24 cellular contexts compared by ENCODE assay signal in genomic region chr17:41657164-41657754, GRCh38. TPM values are rescaled to one million over a fixed set of nuclear protein-coding genes. Genes with fewer than 3 reads are reported as not detected.
A peak's percentile ranks its signal among the peaks of the same experiment; 100 is the strongest.
DNase-seq lines count a peak whose midpoint lies in the region; ATAC-seq and TF ChIP-seq lines count a peak whose summit lies in the region.
"Had no signal": no experiment of that assay in that cellular context is flagged by ENCODE, and none has a peak within 500 bp of the region (broad histone marks: within the 10 kb centered on the region; RNA-seq: fewer than 3 reads in every experiment).

No MANE protein-coding gene starts in this region.

- H3K9me3 ChIP-seq in osteoblast (ENCODE audit: low read depth, low read length), result no peaks in the 10 kb centered on the region
- H3K9me3 ChIP-seq in vagina, result no peaks in the 10 kb centered on the region
- H3K9me3 ChIP-seq: body of pancreas, heart left ventricle, SJCRH30, uterus had no signal

- no peak overlapping the region for H3K4me3 Mint-ChIP-seq in activated T-helper 2 cell treated with anti-CD3 and anti-CD28 coated beads, Interferon-gamma antibody, Interleukin-2, Interleukin-4, amounts not matched to agents 10 μg/mL and 5 μg/mL and 100 μg/mL, durations not matched to agents 14 hours and 24 hours and 36 hours (ENCODE audit: low read depth)
- no peak overlapping the region for H3K4me3 Mint-ChIP-seq in stimulated activated naive CD8-positive, alpha-beta T cell treated with anti-CD3 and anti-CD28 coated beads, Interleukin-15, amount 100 ng/mL, for 72 hours
- H3K4me3 Mint-ChIP-seq in activated T-helper 1 cell treated with anti-CD3 and anti-CD28 coated beads, Interleukin-12 subunit alpha, Interleukin-12 subunit beta, Interleukin-2, Interleukin-4 antibody, amounts not matched to agents 30 ng/mL and 10 ng/mL and 1 ng/mL, durations not matched to agents 14 hours and 24 hours and 36 hours, result no peak overlapping the region
- H3K4me3 Mint-ChIP-seq: activated naive CD8-positive, alpha-beta T cell treated with anti-CD3 and anti-CD28 coated beads for 36 hours; CD4-positive, alpha-beta T cell; stimulated activated naive CD8-positive, alpha-beta T cell treated with anti-CD3 and anti-CD28 coated beads, Interleukin-15, Interleukin-2, amounts not matched to agents 100 ng/mL and 50 ng/mL, for 24 hours had no signal

- H3K4me2 ChIP-seq in osteoblast (ENCODE audit: insufficient read depth, low read length), result no peak overlapping the region

- no peaks in the 10 kb centered on the region for H3K79me2 ChIP-seq in osteoblast (ENCODE audit: insufficient read depth, low read length)

- H3K9me3 Mint-ChIP-seq in activated T-helper 2 cell treated with anti-CD3 and anti-CD28 coated beads, Interferon-gamma antibody, Interleukin-2, Interleukin-4, amounts not matched to agents 10 μg/mL and 5 μg/mL and 100 μg/mL, durations not matched to agents 14 hours and 24 hours and 36 hours, result no peaks in the 10 kb centered on the region
- no peaks in the 10 kb centered on the region for H3K9me3 Mint-ChIP-seq in stimulated activated naive CD8-positive, alpha-beta T cell treated with anti-CD3 and anti-CD28 coated beads, Interleukin-15, amount 100 ng/mL, for 72 hours
- H3K9me3 Mint-ChIP-seq in activated T-helper 1 cell treated with anti-CD3 and anti-CD28 coated beads, Interleukin-12 subunit alpha, Interleukin-12 subunit beta, Interleukin-2, Interleukin-4 antibody, amounts not matched to agents 30 ng/mL and 10 ng/mL and 1 ng/mL, durations not matched to agents 14 hours and 24 hours and 36 hours, result no peaks in the 10 kb centered on the region
- H3K9me3 Mint-ChIP-seq: activated naive CD8-positive, alpha-beta T cell treated with anti-CD3 and anti-CD28 coated beads for 36 hours; CD4-positive, alpha-beta T cell; stimulated activated naive CD8-positive, alpha-beta T cell treated with anti-CD3 and anti-CD28 coated beads, Interleukin-15, Interleukin-2, amounts not matched to agents 100 ng/mL and 50 ng/mL, for 24 hours had no signal

- no peaks in the 10 kb centered on the region for H3K27me3 Mint-ChIP-seq in activated T-helper 2 cell treated with anti-CD3 and anti-CD28 coated beads, Interferon-gamma antibody, Interleukin-2, Interleukin-4, amounts not matched to agents 10 μg/mL and 5 μg/mL and 100 μg/mL, durations not matched to agents 14 hours and 24 hours and 36 hours (ENCODE audit: low read depth)
- H3K27me3 Mint-ChIP-seq in stimulated activated naive CD8-positive, alpha-beta T cell treated with anti-CD3 and anti-CD28 coated beads, Interleukin-15, amount 100 ng/mL, for 72 hours, result peaks cover 6% of the 10 kb centered on the region
- peaks cover 4% of the 10 kb centered on the region for H3K27me3 Mint-ChIP-seq in activated T-helper 1 cell treated with anti-CD3 and anti-CD28 coated beads, Interleukin-12 subunit alpha, Interleukin-12 subunit beta, Interleukin-2, Interleukin-4 antibody, amounts not matched to agents 30 ng/mL and 10 ng/mL and 1 ng/mL, durations not matched to agents 14 hours and 24 hours and 36 hours (ENCODE audit: insufficient read depth)
- H3K27me3 Mint-ChIP-seq: activated naive CD8-positive, alpha-beta T cell treated with anti-CD3 and anti-CD28 coated beads for 36 hours; CD4-positive, alpha-beta T cell; stimulated activated naive CD8-positive, alpha-beta T cell treated with anti-CD3 and anti-CD28 coated beads, Interleukin-15, Interleukin-2, amounts not matched to agents 100 ng/mL and 50 ng/mL, for 24 hours had no signal

- intact Hi-C loops in activated T-helper 2 cell treated with anti-CD3 and anti-CD28 coated beads, Interferon-gamma antibody, Interleukin-2, Interleukin-4, amounts not matched to agents 10 μg/mL and 5 μg/mL and 100 μg/mL, durations not matched to agents 14 hours and 24 hours and 36 hours (cut with micrococcal nuclease), result no loop called here
- intact Hi-C loops in vagina (cut with DNase I), result loop anchor here (10.0 kb wide), 1 partner anchor 852 kb away; no protein-coding TSS in a partner anchor
- intact Hi-C loops in activated T-helper 1 cell treated with anti-CD3 and anti-CD28 coated beads, Interleukin-12 subunit alpha, Interleukin-12 subunit beta, Interleukin-2, Interleukin-4 antibody, amounts not matched to agents 30 ng/mL and 10 ng/mL and 1 ng/mL, durations not matched to agents 14 hours and 24 hours and 36 hours (cut with micrococcal nuclease), result no loop called here

- H3K36me3 ChIP-seq in osteoblast (ENCODE audit: insufficient read depth, low read length), result no peaks in the 10 kb centered on the region
- H3K36me3 ChIP-seq in vagina, result no peaks in the 10 kb centered on the region
- H3K36me3 ChIP-seq: heart left ventricle, SJCRH30, uterus had no signal

- peak overlapping the region; percentile 97 for H3K27ac ChIP-seq in foreskin keratinocyte
- no peak overlapping the region for H3K27ac ChIP-seq in osteoblast (ENCODE audit: low read depth, low read length)
- peak overlapping the region; percentile 85 for H3K27ac ChIP-seq in vagina
- H3K27ac ChIP-seq: heart left ventricle, SJCRH30, uterus had no signal

- no peak overlapping the region for H2AFZ ChIP-seq in osteoblast (ENCODE audit: low read length)

- no peak for ATAC-seq in foreskin keratinocyte
- ATAC-seq in stimulated activated naive CD8-positive, alpha-beta T cell treated with anti-CD3 and anti-CD28 coated beads, Interleukin-15, amount 100 ng/mL, for 72 hours, result no peak
- ATAC-seq: body of pancreas, heart left ventricle, left ventricle myocardium superior, PC-3 had no signal

- DNase-seq in activated T-helper 2 cell treated with anti-CD3 and anti-CD28 coated beads, Interferon-gamma antibody, Interleukin-2, Interleukin-4, amounts not matched to agents 10 μg/mL and 5 μg/mL and 100 μg/mL, durations not matched to agents 14 hours and 24 hours and 36 hours (ENCODE audit: low spot score), result no peak
- DNase-seq in foreskin keratinocyte (no peak), osteoblast (ENCODE audit: insufficient read length, low spot score, missing footprints) (peak; percentile 59), vagina (ENCODE audit: extremely low spot score in 2 of 2) (no peak), anterior cingulate cortex (lab: John Stamatoyannopoulos, UW) (no peak)
- DNase-seq in stimulated activated naive CD8-positive, alpha-beta T cell treated with anti-CD3 and anti-CD28 coated beads, Interleukin-15, amount 100 ng/mL, for 72 hours, result no peak
- DNase-seq in activated T-helper 1 cell treated with anti-CD3 and anti-CD28 coated beads, Interleukin-12 subunit alpha, Interleukin-12 subunit beta, Interleukin-2, Interleukin-4 antibody, amounts not matched to agents 30 ng/mL and 10 ng/mL and 1 ng/mL, durations not matched to agents 14 hours and 24 hours and 36 hours (ENCODE audit: low spot score), result no peak
- DNase-seq: activated CD4-positive, alpha-beta T cell treated with anti-CD3 and anti-CD28 coated beads for 48 hours; activated naive CD8-positive, alpha-beta T cell treated with anti-CD3 and anti-CD28 coated beads for 36 hours; body of pancreas; CD4-positive, alpha-beta T cell; GDM1; IMR-90; left ventricle myocardium superior; NCI-H1105; NCI-H2081; NCI-H446 treated with DMSO at 0.1 percent for 48 hours; nucleus accumbens; PC-3; SJCRH30; uterus had no signal

- TF ChIP-seq CTCF in foreskin keratinocyte (conservative IDR thresholded peaks at IDR 0.05) (no peak), osteoblast (IDR thresholded peaks at IDR 0.05; ENCODE audit: extremely low read depth, low read depth, low read length) (no peak), vagina (IDR thresholded peaks at IDR 0.05) (no peak)

- H3K4me1 ChIP-seq in foreskin keratinocyte (peaks cover 27% of the 10 kb centered on the region), osteoblast (ENCODE audit: insufficient read depth, low read length) (no peaks in the 10 kb centered on the region), vagina (peaks cover 57% of the 10 kb centered on the region)
- H3K4me1 ChIP-seq: heart left ventricle, SJCRH30, uterus had no signal

- H3K4me3 ChIP-seq in osteoblast (ENCODE audit: insufficient read depth, low read length) (no peak overlapping the region), vagina (no peak overlapping the region)
- H3K4me3 ChIP-seq: body of pancreas, heart left ventricle, SJCRH30, uterus had no signal

- no peaks in the 10 kb centered on the region for H3K4me1 Mint-ChIP-seq in activated T-helper 2 cell treated with anti-CD3 and anti-CD28 coated beads, Interferon-gamma antibody, Interleukin-2, Interleukin-4, amounts not matched to agents 10 μg/mL and 5 μg/mL and 100 μg/mL, durations not matched to agents 14 hours and 24 hours and 36 hours (ENCODE audit: low read depth)
- peaks cover 8% of the 10 kb centered on the region for H3K4me1 Mint-ChIP-seq in stimulated activated naive CD8-positive, alpha-beta T cell treated with anti-CD3 and anti-CD28 coated beads, Interleukin-15, amount 100 ng/mL, for 72 hours
- H3K4me1 Mint-ChIP-seq in activated T-helper 1 cell treated with anti-CD3 and anti-CD28 coated beads, Interleukin-12 subunit alpha, Interleukin-12 subunit beta, Interleukin-2, Interleukin-4 antibody, amounts not matched to agents 30 ng/mL and 10 ng/mL and 1 ng/mL, durations not matched to agents 14 hours and 24 hours and 36 hours (ENCODE audit: low read depth), result no peaks in the 10 kb centered on the region
- H3K4me1 Mint-ChIP-seq: activated naive CD8-positive, alpha-beta T cell treated with anti-CD3 and anti-CD28 coated beads for 36 hours had no signal

- no peaks in the 10 kb centered on the region for H3K27me3 ChIP-seq in foreskin keratinocyte
- H3K27me3 ChIP-seq in osteoblast (ENCODE audit: insufficient read depth, low read length), result no peaks in the 10 kb centered on the region
- no peaks in the 10 kb centered on the region for H3K27me3 ChIP-seq in vagina
- H3K27me3 ChIP-seq: body of pancreas, heart left ventricle, SJCRH30, uterus had no signal

- H3K36me3 Mint-ChIP-seq in activated T-helper 2 cell treated with anti-CD3 and anti-CD28 coated beads, Interferon-gamma antibody, Interleukin-2, Interleukin-4, amounts not matched to agents 10 μg/mL and 5 μg/mL and 100 μg/mL, durations not matched to agents 14 hours and 24 hours and 36 hours (ENCODE audit: low read depth), result no peaks in the 10 kb centered on the region
- no peaks in the 10 kb centered on the region for H3K36me3 Mint-ChIP-seq in activated T-helper 1 cell treated with anti-CD3 and anti-CD28 coated beads, Interleukin-12 subunit alpha, Interleukin-12 subunit beta, Interleukin-2, Interleukin-4 antibody, amounts not matched to agents 30 ng/mL and 10 ng/mL and 1 ng/mL, durations not matched to agents 14 hours and 24 hours and 36 hours (ENCODE audit: low read depth)
- H3K36me3 Mint-ChIP-seq: activated naive CD8-positive, alpha-beta T cell treated with anti-CD3 and anti-CD28 coated beads for 36 hours had no signal

- no peaks in the 10 kb centered on the region for H4K20me1 ChIP-seq in osteoblast (ENCODE audit: insufficient read depth, low read length)

- TF ChIP-seq POLR2A in vagina (IDR thresholded peaks at IDR 0.05), result no peak

- H3K27ac Mint-ChIP-seq in activated T-helper 2 cell treated with anti-CD3 and anti-CD28 coated beads, Interferon-gamma antibody, Interleukin-2, Interleukin-4, amounts not matched to agents 10 μg/mL and 5 μg/mL and 100 μg/mL, durations not matched to agents 14 hours and 24 hours and 36 hours, result peak overlapping the region; percentile 12
- no peak overlapping the region for H3K27ac Mint-ChIP-seq in stimulated activated naive CD8-positive, alpha-beta T cell treated with anti-CD3 and anti-CD28 coated beads, Interleukin-15, amount 100 ng/mL, for 72 hours
- H3K27ac Mint-ChIP-seq in activated T-helper 1 cell treated with anti-CD3 and anti-CD28 coated beads, Interleukin-12 subunit alpha, Interleukin-12 subunit beta, Interleukin-2, Interleukin-4 antibody, amounts not matched to agents 30 ng/mL and 10 ng/mL and 1 ng/mL, durations not matched to agents 14 hours and 24 hours and 36 hours, result no peak overlapping the region
- H3K27ac Mint-ChIP-seq: activated naive CD8-positive, alpha-beta T cell treated with anti-CD3 and anti-CD28 coated beads for 36 hours; CD4-positive, alpha-beta T cell; stimulated activated naive CD8-positive, alpha-beta T cell treated with anti-CD3 and anti-CD28 coated beads, Interleukin-15, Interleukin-2, amounts not matched to agents 100 ng/mL and 50 ng/mL, for 24 hours had no signal

RNA-seq across cellular contexts. Expression of gene EIF1, which starts 31.4 kb away (rescaled TPM):
- 779 and 785 TPM in 2 replicates for total RNA-seq in activated T-helper 2 cell treated with anti-CD3 and anti-CD28 coated beads, Interferon-gamma antibody, Interleukin-2, Interleukin-4, amounts not matched to agents 10 μg/mL and 5 μg/mL and 100 μg/mL, durations not matched to agents 14 hours and 24 hours and 36 hours
- total RNA-seq in foreskin keratinocyte (346 and 364 TPM in 2 replicates), osteoblast (94.5 and 101 TPM in 2 replicates), vagina (204 TPM)
- 1,004 and 1,032 TPM in 2 replicates for polyA plus RNA-seq in foreskin keratinocyte
- 876 and 893 TPM in 2 replicates for total RNA-seq in activated T-helper 1 cell treated with anti-CD3 and anti-CD28 coated beads, Interleukin-12 subunit alpha, Interleukin-12 subunit beta, Interleukin-2, Interleukin-4 antibody, amounts not matched to agents 30 ng/mL and 10 ng/mL and 1 ng/mL, durations not matched to agents 14 hours and 24 hours and 36 hours

RNA-seq across cellular contexts. Expression of gene KRT17, which starts 32.9 kb away (rescaled TPM):
- total RNA-seq in activated T-helper 2 cell treated with anti-CD3 and anti-CD28 coated beads, Interferon-gamma antibody, Interleukin-2, Interleukin-4, amounts not matched to agents 10 μg/mL and 5 μg/mL and 100 μg/mL, durations not matched to agents 14 hours and 24 hours and 36 hours, result not detected in 2 replicates
- 3,495 and 3,975 TPM in 2 replicates for total RNA-seq in foreskin keratinocyte
- 3,974 and 4,528 TPM in 2 replicates for polyA plus RNA-seq in foreskin keratinocyte
- 4.3 and 4.7 TPM in 2 replicates for total RNA-seq in osteoblast
- 165 TPM for total RNA-seq in vagina
- 0.24 TPM in 1 of 2 replicates, not detected in the other for total RNA-seq in activated T-helper 1 cell treated with anti-CD3 and anti-CD28 coated beads, Interleukin-12 subunit alpha, Interleukin-12 subunit beta, Interleukin-2, Interleukin-4 antibody, amounts not matched to agents 30 ng/mL and 10 ng/mL and 1 ng/mL, durations not matched to agents 14 hours and 24 hours and 36 hours
- total RNA-seq: activated naive CD8-positive, alpha-beta T cell treated with anti-CD3 and anti-CD28 coated beads for 36 hours; CD4-positive, alpha-beta T cell; left ventricle myocardium superior had no signal
- polyA plus RNA-seq: heart left ventricle had no signal

RNA-seq across cellular contexts. Expression of gene KRT16, which starts 44.7 kb away (rescaled TPM):
- not detected in 2 replicates for total RNA-seq in activated T-helper 2 cell treated with anti-CD3 and anti-CD28 coated beads, Interferon-gamma antibody, Interleukin-2, Interleukin-4, amounts not matched to agents 10 μg/mL and 5 μg/mL and 100 μg/mL, durations not matched to agents 14 hours and 24 hours and 36 hours
- 115 and 208 TPM in 2 replicates for total RNA-seq in foreskin keratinocyte
- polyA plus RNA-seq in foreskin keratinocyte, result 132 and 240 TPM in 2 replicates
- 4.3 and 5.6 TPM in 2 replicates for total RNA-seq in osteoblast
- 872 TPM for total RNA-seq in vagina
- total RNA-seq in activated T-helper 1 cell treated with anti-CD3 and anti-CD28 coated beads, Interleukin-12 subunit alpha, Interleukin-12 subunit beta, Interleukin-2, Interleukin-4 antibody, amounts not matched to agents 30 ng/mL and 10 ng/mL and 1 ng/mL, durations not matched to agents 14 hours and 24 hours and 36 hours, result not detected in 2 replicates
- total RNA-seq: activated naive CD8-positive, alpha-beta T cell treated with anti-CD3 and anti-CD28 coated beads for 36 hours; CD4-positive, alpha-beta T cell; heart left ventricle; IMR-90; left ventricle myocardium superior; T-helper 1 cell treated with Interleukin-12 subunit alpha and Interleukin-12 subunit beta and Interleukin-4 antibody, amounts not matched to agents 30 ng/mL and 1 ng/mL, for 36 hours; uterus had no signal
- polyA plus RNA-seq: IMR-90 had no signal

RNA-seq across cellular contexts. Expression of gene GAST, which starts 54.9 kb away (rescaled TPM):
- total RNA-seq in activated T-helper 2 cell treated with anti-CD3 and anti-CD28 coated beads, Interferon-gamma antibody, Interleukin-2, Interleukin-4, amounts not matched to agents 10 μg/mL and 5 μg/mL and 100 μg/mL, durations not matched to agents 14 hours and 24 hours and 36 hours, result not detected in 2 replicates
- total RNA-seq in foreskin keratinocyte, result 0.37 and 0.42 TPM in 2 replicates
- 0.62 and 0.78 TPM in 2 replicates for polyA plus RNA-seq in foreskin keratinocyte
- not detected in 2 replicates for total RNA-seq in osteoblast
- not detected for total RNA-seq in vagina
- not detected in 2 replicates for total RNA-seq in activated T-helper 1 cell treated with anti-CD3 and anti-CD28 coated beads, Interleukin-12 subunit alpha, Interleukin-12 subunit beta, Interleukin-2, Interleukin-4 antibody, amounts not matched to agents 30 ng/mL and 10 ng/mL and 1 ng/mL, durations not matched to agents 14 hours and 24 hours and 36 hours
- total RNA-seq: activated naive CD8-positive, alpha-beta T cell treated with anti-CD3 and anti-CD28 coated beads for 36 hours; body of pancreas; CD4-positive, alpha-beta T cell; heart left ventricle; IMR-90; left ventricle myocardium superior; PC-3; SJCRH30; T-helper 1 cell treated with Interleukin-12 subunit alpha and Interleukin-12 subunit beta and Interleukin-4 antibody, amounts not matched to agents 30 ng/mL and 1 ng/mL, for 36 hours; uterus had no signal
- polyA plus RNA-seq: heart left ventricle, IMR-90 had no signal

Comparison
In these comparisons a context has a peak if more than half of its experiments do, and no peak if none do; other contexts are left out.
1. RNA of gene KRT17, which starts 32.9 kb away (total RNA-seq): 3,495 to 3,975 TPM in foreskin keratinocyte and 165 TPM in vagina (single experiment); 4.3 to 4.7 TPM in osteoblast, not detected in activated T-helper 2 cell treated with anti-CD3 and anti-CD28 coated beads, Interferon-gamma antibody, Interleukin-2, Interleukin-4, amounts not matched to agents 10 μg/mL and 5 μg/mL and 100 μg/mL, durations not matched to agents 14 hours and 24 hours and 36 hours and 0.24 TPM in activated T-helper 1 cell treated with anti-CD3 and anti-CD28 coated beads, Interleukin-12 subunit alpha, Interleukin-12 subunit beta, Interleukin-2, Interleukin-4 antibody, amounts not matched to agents 30 ng/mL and 10 ng/mL and 1 ng/mL, durations not matched to agents 14 hours and 24 hours and 36 hours; every median in the first group is over 10 times any median in the second.
2. RNA of gene KRT16, which starts 44.7 kb away (total RNA-seq): 872 TPM in vagina (single experiment) and 115 to 208 TPM in foreskin keratinocyte; 4.3 to 5.6 TPM in osteoblast, not detected in activated T-helper 2 cell treated with anti-CD3 and anti-CD28 coated beads, Interferon-gamma antibody, Interleukin-2, Interleukin-4, amounts not matched to agents 10 μg/mL and 5 μg/mL and 100 μg/mL, durations not matched to agents 14 hours and 24 hours and 36 hours and not detected in activated T-helper 1 cell treated with anti-CD3 and anti-CD28 coated beads, Interleukin-12 subunit alpha, Interleukin-12 subunit beta, Interleukin-2, Interleukin-4 antibody, amounts not matched to agents 30 ng/mL and 10 ng/mL and 1 ng/mL, durations not matched to agents 14 hours and 24 hours and 36 hours; every median in the first group is over 10 times any median in the second.